Comparison of ENCODE assay signal across 1 cellular context in the genomic region with DNA sequence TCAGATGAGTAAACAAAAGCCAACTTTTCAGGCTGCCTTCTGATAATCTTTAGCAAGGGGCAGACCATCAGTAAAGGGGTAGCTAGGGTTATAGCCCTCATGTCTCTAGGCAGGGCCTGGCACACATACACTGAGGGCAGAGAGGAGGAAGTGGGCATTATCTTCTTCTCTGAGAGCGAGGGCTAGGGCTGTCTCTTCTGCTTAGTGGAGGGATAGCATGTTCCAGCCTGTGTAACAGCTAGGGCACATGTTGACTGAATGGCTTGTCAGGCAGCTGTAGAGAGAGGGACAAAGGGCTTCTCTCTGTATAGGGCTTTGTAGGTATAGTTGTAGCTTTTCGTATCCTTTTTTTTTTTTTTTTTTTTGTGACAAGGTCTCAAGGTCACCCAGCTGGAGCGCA.
TF ChIP-seq lines count a peak whose summit lies in the region.

No MANE protein-coding gene starts in this region.

TF ChIP-seq in HepG2, 621 proteins besides CTCF, POLR2A, EP300 and RAD21 (continued from another document):
- TF ChIP-seq, protein P1, sequence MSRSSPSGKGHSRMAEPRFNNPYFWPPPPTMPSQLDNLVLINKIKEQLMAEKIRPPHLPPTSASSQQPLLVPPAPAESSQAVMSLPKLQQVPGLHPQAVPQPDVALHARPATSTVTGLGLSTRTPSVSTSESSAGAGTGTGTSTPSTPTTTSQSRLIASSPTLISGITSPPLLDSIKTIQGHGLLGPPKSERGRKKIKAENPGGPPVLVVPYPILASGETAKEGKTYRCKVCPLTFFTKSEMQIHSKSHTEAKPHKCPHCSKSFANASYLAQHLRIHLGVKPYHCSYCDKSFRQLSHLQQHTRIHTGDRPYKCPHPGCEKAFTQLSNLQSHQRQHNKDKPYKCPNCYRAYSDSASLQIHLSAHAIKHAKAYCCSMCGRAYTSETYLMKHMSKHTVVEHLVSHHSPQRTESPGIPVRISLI (CRISPR knock-in tag; IDR thresholded peaks at IDR 0.05; ENCODE audit: borderline replicate concordance): 0 out of 2 replicates have a peak, but pooled peaks have one; percentile 21
- TF ChIP-seq, protein P2, sequence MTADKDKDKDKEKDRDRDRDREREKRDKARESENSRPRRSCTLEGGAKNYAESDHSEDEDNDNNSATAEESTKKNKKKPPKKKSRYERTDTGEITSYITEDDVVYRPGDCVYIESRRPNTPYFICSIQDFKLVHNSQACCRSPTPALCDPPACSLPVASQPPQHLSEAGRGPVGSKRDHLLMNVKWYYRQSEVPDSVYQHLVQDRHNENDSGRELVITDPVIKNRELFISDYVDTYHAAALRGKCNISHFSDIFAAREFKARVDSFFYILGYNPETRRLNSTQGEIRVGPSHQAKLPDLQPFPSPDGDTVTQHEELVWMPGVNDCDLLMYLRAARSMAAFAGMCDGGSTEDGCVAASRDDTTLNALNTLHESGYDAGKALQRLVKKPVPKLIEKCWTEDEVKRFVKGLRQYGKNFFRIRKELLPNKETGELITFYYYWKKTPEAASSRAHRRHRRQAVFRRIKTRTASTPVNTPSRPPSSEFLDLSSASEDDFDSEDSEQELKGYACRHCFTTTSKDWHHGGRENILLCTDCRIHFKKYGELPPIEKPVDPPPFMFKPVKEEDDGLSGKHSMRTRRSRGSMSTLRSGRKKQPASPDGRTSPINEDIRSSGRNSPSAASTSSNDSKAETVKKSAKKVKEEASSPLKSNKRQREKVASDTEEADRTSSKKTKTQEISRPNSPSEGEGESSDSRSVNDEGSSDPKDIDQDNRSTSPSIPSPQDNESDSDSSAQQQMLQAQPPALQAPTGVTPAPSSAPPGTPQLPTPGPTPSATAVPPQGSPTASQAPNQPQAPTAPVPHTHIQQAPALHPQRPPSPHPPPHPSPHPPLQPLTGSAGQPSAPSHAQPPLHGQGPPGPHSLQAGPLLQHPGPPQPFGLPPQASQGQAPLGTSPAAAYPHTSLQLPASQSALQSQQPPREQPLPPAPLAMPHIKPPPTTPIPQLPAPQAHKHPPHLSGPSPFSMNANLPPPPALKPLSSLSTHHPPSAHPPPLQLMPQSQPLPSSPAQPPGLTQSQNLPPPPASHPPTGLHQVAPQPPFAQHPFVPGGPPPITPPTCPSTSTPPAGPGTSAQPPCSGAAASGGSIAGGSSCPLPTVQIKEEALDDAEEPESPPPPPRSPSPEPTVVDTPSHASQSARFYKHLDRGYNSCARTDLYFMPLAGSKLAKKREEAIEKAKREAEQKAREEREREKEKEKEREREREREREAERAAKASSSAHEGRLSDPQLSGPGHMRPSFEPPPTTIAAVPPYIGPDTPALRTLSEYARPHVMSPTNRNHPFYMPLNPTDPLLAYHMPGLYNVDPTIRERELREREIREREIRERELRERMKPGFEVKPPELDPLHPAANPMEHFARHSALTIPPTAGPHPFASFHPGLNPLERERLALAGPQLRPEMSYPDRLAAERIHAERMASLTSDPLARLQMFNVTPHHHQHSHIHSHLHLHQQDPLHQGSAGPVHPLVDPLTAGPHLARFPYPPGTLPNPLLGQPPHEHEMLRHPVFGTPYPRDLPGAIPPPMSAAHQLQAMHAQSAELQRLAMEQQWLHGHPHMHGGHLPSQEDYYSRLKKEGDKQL (CRISPR knock-in tag; IDR thresholded peaks at IDR 0.05; ENCODE audit: low read depth): no peak
